ENCODE assay signal across 1 cellular context in the genomic region with DNA sequence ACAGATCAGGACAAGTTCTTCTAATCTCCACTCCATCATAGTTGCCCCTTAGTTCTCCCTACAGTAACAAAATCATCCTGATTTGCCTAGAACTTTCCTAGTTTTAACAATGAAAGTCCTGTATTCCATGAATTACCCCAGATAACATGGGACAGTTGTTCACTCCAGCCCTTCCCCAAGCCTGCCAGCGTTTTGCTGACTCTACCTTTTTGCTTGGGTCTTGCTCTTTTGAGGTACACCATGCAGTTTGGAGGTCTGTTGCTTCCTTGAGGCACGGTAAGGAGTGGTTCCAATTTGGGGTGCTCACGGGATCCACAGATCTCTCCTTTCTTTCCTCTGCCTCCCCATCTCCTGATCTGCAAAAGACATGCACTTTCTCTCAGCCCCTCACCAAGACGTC.
TF ChIP-seq lines count a peak whose summit lies in the region.

No MANE protein-coding gene starts in this region.

TF ChIP-seq in GM23338, 12 proteins besides CTCF, POLR2A, EP300 and RAD21 (continued from another document):
- TF ChIP-seq JUNB (IDR thresholded peaks at IDR 0.05; ENCODE audit: unreplicated experiment) (no peak), NANOG (IDR thresholded peaks at IDR 0.05; ENCODE audit: borderline replicate concordance) (no peak)
